1 cellular context compared by ENCODE assay signal in the genomic region with DNA sequence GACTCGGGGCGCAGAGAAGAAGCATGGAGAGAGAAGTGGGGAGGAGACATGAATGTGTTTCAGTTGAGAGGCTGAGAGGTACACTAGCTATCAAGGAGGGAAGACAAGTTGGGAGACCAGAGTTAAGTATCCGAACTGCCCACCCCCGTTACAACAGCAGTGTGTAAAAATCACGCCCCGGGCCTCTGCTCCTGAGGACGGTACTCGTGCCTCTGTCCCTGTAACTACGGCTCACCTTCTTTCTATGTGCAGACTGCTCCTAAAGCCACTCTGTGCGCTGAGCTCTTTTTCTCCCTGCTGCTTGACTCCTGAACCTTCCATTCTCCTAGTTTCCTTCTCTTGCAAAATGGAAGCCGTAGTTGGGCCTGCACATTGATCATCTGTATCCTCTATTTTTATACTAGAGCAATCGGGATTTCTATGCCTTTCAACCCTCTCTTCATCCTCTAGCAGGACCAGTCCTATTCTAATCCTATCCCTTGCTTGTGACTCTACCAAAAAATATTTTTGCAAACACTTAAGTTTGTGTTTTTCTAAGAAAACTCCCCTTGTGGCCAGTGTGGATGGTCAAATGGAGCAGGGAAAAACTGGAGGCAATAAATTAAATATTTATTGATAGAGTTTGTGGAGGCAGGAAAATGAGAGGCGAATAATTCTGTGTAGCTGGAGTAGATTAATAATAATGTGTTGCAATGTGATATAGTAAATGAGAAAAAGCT.
TF ChIP-seq lines count a peak whose summit lies in the region.

No MANE protein-coding gene starts in this region.

TF ChIP-seq in HepG2, 621 proteins besides CTCF, POLR2A, EP300 and RAD21 (continued from another document and continues in another):
- TF ChIP-seq, protein P1, sequence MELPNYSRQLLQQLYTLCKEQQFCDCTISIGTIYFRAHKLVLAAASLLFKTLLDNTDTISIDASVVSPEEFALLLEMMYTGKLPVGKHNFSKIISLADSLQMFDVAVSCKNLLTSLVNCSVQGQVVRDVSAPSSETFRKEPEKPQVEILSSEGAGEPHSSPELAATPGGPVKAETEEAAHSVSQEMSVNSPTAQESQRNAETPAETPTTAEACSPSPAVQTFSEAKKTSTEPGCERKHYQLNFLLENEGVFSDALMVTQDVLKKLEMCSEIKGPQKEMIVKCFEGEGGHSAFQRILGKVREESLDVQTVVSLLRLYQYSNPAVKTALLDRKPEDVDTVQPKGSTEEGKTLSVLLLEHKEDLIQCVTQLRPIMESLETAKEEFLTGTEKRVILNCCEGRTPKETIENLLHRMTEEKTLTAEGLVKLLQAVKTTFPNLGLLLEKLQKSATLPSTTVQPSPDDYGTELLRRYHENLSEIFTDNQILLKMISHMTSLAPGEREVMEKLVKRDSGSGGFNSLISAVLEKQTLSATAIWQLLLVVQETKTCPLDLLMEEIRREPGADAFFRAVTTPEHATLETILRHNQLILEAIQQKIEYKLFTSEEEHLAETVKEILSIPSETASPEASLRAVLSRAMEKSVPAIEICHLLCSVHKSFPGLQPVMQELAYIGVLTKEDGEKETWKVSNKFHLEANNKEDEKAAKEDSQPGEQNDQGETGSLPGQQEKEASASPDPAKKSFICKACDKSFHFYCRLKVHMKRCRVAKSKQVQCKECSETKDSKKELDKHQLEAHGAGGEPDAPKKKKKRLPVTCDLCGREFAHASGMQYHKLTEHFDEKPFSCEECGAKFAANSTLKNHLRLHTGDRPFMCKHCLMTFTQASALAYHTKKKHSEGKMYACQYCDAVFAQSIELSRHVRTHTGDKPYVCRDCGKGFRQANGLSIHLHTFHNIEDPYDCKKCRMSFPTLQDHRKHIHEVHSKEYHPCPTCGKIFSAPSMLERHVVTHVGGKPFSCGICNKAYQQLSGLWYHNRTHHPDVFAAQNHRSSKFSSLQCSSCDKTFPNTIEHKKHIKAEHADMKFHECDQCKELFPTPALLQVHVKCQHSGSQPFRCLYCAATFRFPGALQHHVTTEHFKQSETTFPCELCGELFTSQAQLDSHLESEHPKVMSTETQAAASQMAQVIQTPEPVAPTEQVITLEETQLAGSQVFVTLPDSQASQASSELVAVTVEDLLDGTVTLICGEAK (IDR thresholded peaks at IDR 0.05), result no peak
- TF ChIP-seq, protein P1 (CRISPR knock-in tag; IDR thresholded peaks at IDR 0.05), result no peak; the same call in 1 of the 2 replicates
- no peak for TF ChIP-seq ZNF672 (CRISPR knock-in tag; IDR thresholded peaks at IDR 0.05)
- TF ChIP-seq PAWR (CRISPR knock-in tag; IDR thresholded peaks at IDR 0.05; ENCODE audit: borderline replicate concordance), result no peak
- TF ChIP-seq, protein P2, sequence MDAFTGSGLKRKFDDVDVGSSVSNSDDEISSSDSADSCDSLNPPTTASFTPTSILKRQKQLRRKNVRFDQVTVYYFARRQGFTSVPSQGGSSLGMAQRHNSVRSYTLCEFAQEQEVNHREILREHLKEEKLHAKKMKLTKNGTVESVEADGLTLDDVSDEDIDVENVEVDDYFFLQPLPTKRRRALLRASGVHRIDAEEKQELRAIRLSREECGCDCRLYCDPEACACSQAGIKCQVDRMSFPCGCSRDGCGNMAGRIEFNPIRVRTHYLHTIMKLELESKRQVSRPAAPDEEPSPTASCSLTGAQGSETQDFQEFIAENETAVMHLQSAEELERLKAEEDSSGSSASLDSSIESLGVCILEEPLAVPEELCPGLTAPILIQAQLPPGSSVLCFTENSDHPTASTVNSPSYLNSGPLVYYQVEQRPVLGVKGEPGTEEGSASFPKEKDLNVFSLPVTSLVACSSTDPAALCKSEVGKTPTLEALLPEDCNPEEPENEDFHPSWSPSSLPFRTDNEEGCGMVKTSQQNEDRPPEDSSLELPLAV (CRISPR knock-in tag; conservative IDR thresholded peaks at IDR 0.05; ENCODE audit: low read depth), result no peak
- no peak for TF ChIP-seq ELF3 (CRISPR knock-in tag; IDR thresholded peaks at IDR 0.05)
- TF ChIP-seq, protein P3, sequence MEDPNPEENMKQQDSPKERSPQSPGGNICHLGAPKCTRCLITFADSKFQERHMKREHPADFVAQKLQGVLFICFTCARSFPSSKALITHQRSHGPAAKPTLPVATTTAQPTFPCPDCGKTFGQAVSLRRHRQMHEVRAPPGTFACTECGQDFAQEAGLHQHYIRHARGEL (CRISPR knock-in tag; IDR thresholded peaks at IDR 0.05), result no peak
- TF ChIP-seq FOXO1 (CRISPR knock-in tag; IDR thresholded peaks at IDR 0.05), result no peak
- TF ChIP-seq ZBTB3 (CRISPR knock-in tag; IDR thresholded peaks at IDR 0.05; ENCODE audit: borderline replicate concordance, low read depth), result no peak
- TF ChIP-seq, protein P4, sequence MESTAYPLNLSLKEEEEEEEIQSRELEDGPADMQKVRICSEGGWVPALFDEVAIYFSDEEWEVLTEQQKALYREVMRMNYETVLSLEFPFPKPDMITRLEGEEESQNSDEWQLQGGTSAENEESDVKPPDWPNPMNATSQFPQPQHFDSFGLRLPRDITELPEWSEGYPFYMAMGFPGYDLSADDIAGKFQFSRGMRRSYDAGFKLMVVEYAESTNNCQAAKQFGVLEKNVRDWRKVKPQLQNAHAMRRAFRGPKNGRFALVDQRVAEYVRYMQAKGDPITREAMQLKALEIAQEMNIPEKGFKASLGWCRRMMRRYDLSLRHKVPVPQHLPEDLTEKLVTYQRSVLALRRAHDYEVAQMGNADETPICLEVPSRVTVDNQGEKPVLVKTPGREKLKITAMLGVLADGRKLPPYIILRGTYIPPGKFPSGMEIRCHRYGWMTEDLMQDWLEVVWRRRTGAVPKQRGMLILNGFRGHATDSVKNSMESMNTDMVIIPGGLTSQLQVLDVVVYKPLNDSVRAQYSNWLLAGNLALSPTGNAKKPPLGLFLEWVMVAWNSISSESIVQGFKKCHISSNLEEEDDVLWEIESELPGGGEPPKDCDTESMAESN (CRISPR knock-in tag; conservative IDR thresholded peaks at IDR 0.05), result no peak
- peak; percentile 38; the same call in 1 of the 2 replicates for TF ChIP-seq ZNF430 (CRISPR knock-in tag; IDR thresholded peaks at IDR 0.05)
- no peak for TF ChIP-seq SMC3 (IDR thresholded peaks at IDR 0.05; ENCODE audit: low read length)
- TF ChIP-seq DNMT3B (CRISPR knock-in tag; conservative IDR thresholded peaks at IDR 0.05), result no peak
- TF ChIP-seq TAF1 (CRISPR knock-in tag; IDR thresholded peaks at IDR 0.05), result 0 out of 2 replicates have a peak, but pooled peaks have one; percentile 5
- no peak for TF ChIP-seq ZFP82 (CRISPR knock-in tag; IDR thresholded peaks at IDR 0.05; ENCODE audit: borderline replicate concordance)
- no peak for TF ChIP-seq ZNF335 (CRISPR knock-in tag; IDR thresholded peaks at IDR 0.05)
- no peak for TF ChIP-seq ZNF530 (CRISPR knock-in tag; IDR thresholded peaks at IDR 0.05; ENCODE audit: low read depth)
- TF ChIP-seq ZFY (CRISPR knock-in tag; IDR thresholded peaks at IDR 0.05), result no peak
- TF ChIP-seq ZFP37 (CRISPR knock-in tag; IDR thresholded peaks at IDR 0.05; ENCODE audit: borderline replicate concordance), result 0 out of 2 replicates have a peak, but pooled peaks have one; percentile 2
- TF ChIP-seq RXRB (CRISPR knock-in tag; IDR thresholded peaks at IDR 0.05; ENCODE audit: borderline replicate concordance), result 0 out of 2 replicates have a peak, but pooled peaks have one; percentile 1
- TF ChIP-seq NBN (conservative IDR thresholded peaks at IDR 0.05), result no peak
- TF ChIP-seq PRPF4 (IDR thresholded peaks at IDR 0.05; ENCODE audit: low read depth, low read length, poor library complexity, severe bottlenecking), result no peak
- no peak for TF ChIP-seq ZNF773 (CRISPR knock-in tag; IDR thresholded peaks at IDR 0.05; ENCODE audit: borderline replicate concordance)
- TF ChIP-seq ZFX (CRISPR knock-in tag; IDR thresholded peaks at IDR 0.05; ENCODE audit: low read depth), result peak; percentile 10; the same call in 1 of the 2 replicates
- no peak for TF ChIP-seq SRSF4 (IDR thresholded peaks at IDR 0.05; ENCODE audit: low read depth, low read length, poor library complexity, severe bottlenecking)
- TF ChIP-seq, protein P5, sequence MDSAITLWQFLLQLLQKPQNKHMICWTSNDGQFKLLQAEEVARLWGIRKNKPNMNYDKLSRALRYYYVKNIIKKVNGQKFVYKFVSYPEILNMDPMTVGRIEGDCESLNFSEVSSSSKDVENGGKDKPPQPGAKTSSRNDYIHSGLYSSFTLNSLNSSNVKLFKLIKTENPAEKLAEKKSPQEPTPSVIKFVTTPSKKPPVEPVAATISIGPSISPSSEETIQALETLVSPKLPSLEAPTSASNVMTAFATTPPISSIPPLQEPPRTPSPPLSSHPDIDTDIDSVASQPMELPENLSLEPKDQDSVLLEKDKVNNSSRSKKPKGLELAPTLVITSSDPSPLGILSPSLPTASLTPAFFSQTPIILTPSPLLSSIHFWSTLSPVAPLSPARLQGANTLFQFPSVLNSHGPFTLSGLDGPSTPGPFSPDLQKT (CRISPR knock-in tag; IDR thresholded peaks at IDR 0.05; ENCODE audit: borderline replicate concordance), result no peak
- TF ChIP-seq, protein P6, sequence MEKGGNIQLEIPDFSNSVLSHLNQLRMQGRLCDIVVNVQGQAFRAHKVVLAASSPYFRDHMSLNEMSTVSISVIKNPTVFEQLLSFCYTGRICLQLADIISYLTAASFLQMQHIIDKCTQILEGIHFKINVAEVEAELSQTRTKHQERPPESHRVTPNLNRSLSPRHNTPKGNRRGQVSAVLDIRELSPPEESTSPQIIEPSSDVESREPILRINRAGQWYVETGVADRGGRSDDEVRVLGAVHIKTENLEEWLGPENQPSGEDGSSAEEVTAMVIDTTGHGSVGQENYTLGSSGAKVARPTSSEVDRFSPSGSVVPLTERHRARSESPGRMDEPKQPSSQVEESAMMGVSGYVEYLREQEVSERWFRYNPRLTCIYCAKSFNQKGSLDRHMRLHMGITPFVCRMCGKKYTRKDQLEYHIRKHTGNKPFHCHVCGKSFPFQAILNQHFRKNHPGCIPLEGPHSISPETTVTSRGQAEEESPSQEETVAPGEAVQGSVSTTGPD (CRISPR knock-in tag; IDR thresholded peaks at IDR 0.05), result no peak
- 0 out of 2 replicates have a peak, but pooled peaks have one; percentile 58 for TF ChIP-seq ZFYVE20 (CRISPR knock-in tag; IDR thresholded peaks at IDR 0.05; ENCODE audit: borderline replicate concordance, low read depth)
- no peak for TF ChIP-seq STAT5B (CRISPR knock-in tag; IDR thresholded peaks at IDR 0.05)
- TF ChIP-seq ZNF484 (CRISPR knock-in tag; IDR thresholded peaks at IDR 0.05; ENCODE audit: borderline replicate concordance, low read depth), result no peak
- TF ChIP-seq HNRNPL (IDR thresholded peaks at IDR 0.05; ENCODE audit: low read depth, low read length), result no peak
- TF ChIP-seq, protein P7, sequence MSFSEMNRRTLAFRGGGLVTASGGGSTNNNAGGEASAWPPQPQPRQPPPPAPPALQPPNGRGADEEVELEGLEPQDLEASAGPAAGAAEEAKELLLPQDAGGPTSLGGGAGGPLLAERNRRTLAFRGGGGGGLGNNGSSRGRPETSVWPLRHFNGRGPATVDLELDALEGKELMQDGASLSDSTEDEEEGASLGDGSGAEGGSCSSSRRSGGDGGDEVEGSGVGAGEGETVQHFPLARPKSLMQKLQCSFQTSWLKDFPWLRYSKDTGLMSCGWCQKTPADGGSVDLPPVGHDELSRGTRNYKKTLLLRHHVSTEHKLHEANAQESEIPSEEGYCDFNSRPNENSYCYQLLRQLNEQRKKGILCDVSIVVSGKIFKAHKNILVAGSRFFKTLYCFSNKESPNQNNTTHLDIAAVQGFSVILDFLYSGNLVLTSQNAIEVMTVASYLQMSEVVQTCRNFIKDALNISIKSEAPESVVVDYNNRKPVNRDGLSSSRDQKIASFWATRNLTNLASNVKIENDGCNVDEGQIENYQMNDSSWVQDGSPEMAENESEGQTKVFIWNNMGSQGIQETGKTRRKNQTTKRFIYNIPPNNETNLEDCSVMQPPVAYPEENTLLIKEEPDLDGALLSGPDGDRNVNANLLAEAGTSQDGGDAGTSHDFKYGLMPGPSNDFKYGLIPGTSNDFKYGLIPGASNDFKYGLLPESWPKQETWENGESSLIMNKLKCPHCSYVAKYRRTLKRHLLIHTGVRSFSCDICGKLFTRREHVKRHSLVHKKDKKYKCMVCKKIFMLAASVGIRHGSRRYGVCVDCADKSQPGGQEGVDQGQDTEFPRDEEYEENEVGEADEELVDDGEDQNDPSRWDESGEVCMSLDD (CRISPR knock-in tag; IDR thresholded peaks at IDR 0.05; ENCODE audit: borderline replicate concordance), result 0 out of 2 replicates have a peak, but pooled peaks have one; percentile 12
- no peak for TF ChIP-seq FLYWCH1 (CRISPR knock-in tag; IDR thresholded peaks at IDR 0.05)
- no peak for TF ChIP-seq SMAD9 (CRISPR knock-in tag; IDR thresholded peaks at IDR 0.05)
- 0 out of 2 replicates have a peak, but pooled peaks have one; percentile 1 for TF ChIP-seq ZMAT3 (CRISPR knock-in tag; conservative IDR thresholded peaks at IDR 0.05)
- 0 out of 2 replicates have a peak, but pooled peaks have one; percentile 5 for TF ChIP-seq ZNF230 (CRISPR knock-in tag; IDR thresholded peaks at IDR 0.05)
- 0 out of 2 replicates have a peak, but pooled peaks have one; percentile 14 for TF ChIP-seq GABPB1 (CRISPR knock-in tag; IDR thresholded peaks at IDR 0.05)
